In the genomic region with DNA sequence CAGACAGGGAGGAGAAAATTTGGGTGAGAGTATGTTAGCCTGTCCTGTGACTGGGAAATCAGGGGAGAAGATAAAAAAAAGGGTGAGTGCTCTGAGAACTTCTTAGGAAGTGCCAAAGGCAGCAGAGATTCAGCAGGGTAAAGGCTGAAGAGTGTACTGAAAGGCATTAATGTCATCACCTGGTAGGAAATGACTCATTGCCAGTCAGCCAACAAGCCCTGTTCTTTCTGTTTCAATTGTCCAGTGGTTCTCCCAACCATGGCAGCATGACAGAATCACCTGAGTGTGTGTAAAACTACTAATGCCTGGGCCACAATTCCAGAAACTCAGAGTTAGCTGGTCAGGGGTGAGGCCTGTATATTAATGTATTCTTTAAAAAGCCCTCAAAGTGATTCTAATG, we compare ENCODE assay signal across 1 cellular context.
A peak's percentile ranks its signal among the peaks of the same experiment; 100 is the strongest.
TF ChIP-seq lines count a peak whose summit lies in the region.

No MANE protein-coding gene starts in this region.

TF ChIP-seq in SK-N-SH, 30 proteins besides CTCF, POLR2A, EP300 and RAD21 (continued from another document):
- TF ChIP-seq REST (IDR thresholded peaks at IDR 0.05; ENCODE audit: low read depth, low read length) (no peak), FOXJ3 (CRISPR knock-in tag; IDR thresholded peaks at IDR 0.05) (no peak), NFIC (IDR thresholded peaks at IDR 0.05; ENCODE audit: borderline replicate concordance) (no peak), GATA2 (CRISPR knock-in tag; IDR thresholded peaks at IDR 0.05) (no peak), MEF2A (IDR thresholded peaks at IDR 0.05; ENCODE audit: borderline replicate concordance, low read depth) (no peak), YY1 (IDR thresholded peaks at IDR 0.05; ENCODE audit: low read depth) (no peak), GABPA (IDR thresholded peaks at IDR 0.05; ENCODE audit: low read depth) (no peak), SIN3A (IDR thresholded peaks at IDR 0.05; ENCODE audit: borderline replicate concordance, low read depth, low read length) (no peak), RXRA (IDR thresholded peaks at IDR 0.05; ENCODE audit: borderline replicate concordance, low read depth) (no peak), FOSL2 (IDR thresholded peaks at IDR 0.05; ENCODE audit: borderline replicate concordance, low read depth) (peak; percentile 57; the same call in 1 of the 2 replicates), NRF1 (IDR thresholded peaks at IDR 0.05; ENCODE audit: low read depth, low read length) (no peak), CHD2 (IDR thresholded peaks at IDR 0.05; ENCODE audit: low read length, partially characterized antibody) (no peak), RFX5 (IDR thresholded peaks at IDR 0.05; ENCODE audit: low read length) (no peak), SMC3 (IDR thresholded peaks at IDR 0.05; ENCODE audit: low read depth, low read length) (no peak), MXI1 (IDR thresholded peaks at IDR 0.05; ENCODE audit: low read depth, low read length) (no peak), EZH2phosphoT487 (IDR thresholded peaks at IDR 0.05; ENCODE audit: borderline replicate concordance, low read depth) (no peak)
- TF ChIP-seq, protein P1, sequence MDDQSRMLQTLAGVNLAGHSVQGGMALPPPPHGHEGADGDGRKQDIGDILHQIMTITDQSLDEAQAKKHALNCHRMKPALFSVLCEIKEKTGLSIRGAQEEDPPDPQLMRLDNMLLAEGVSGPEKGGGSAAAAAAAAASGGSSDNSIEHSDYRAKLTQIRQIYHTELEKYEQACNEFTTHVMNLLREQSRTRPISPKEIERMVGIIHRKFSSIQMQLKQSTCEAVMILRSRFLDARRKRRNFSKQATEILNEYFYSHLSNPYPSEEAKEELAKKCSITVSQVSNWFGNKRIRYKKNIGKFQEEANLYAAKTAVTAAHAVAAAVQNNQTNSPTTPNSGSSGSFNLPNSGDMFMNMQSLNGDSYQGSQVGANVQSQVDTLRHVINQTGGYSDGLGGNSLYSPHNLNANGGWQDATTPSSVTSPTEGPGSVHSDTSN (IDR thresholded peaks at IDR 0.05), result 0 out of 2 replicates have a peak, but pooled peaks have one; percentile 4
- TF ChIP-seq, protein P2, sequence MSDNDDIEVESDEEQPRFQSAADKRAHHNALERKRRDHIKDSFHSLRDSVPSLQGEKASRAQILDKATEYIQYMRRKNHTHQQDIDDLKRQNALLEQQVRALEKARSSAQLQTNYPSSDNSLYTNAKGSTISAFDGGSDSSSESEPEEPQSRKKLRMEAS (IDR thresholded peaks at IDR 0.05; ENCODE audit: low read depth), result no peak
- TF ChIP-seq, protein P3, sequence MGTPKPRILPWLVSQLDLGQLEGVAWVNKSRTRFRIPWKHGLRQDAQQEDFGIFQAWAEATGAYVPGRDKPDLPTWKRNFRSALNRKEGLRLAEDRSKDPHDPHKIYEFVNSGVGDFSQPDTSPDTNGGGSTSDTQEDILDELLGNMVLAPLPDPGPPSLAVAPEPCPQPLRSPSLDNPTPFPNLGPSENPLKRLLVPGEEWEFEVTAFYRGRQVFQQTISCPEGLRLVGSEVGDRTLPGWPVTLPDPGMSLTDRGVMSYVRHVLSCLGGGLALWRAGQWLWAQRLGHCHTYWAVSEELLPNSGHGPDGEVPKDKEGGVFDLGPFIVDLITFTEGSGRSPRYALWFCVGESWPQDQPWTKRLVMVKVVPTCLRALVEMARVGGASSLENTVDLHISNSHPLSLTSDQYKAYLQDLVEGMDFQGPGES (IDR thresholded peaks at IDR 0.05; ENCODE audit: low read depth, low read length), result no peak
